8 cellular contexts compared by ENCODE assay signal in the genomic region with DNA sequence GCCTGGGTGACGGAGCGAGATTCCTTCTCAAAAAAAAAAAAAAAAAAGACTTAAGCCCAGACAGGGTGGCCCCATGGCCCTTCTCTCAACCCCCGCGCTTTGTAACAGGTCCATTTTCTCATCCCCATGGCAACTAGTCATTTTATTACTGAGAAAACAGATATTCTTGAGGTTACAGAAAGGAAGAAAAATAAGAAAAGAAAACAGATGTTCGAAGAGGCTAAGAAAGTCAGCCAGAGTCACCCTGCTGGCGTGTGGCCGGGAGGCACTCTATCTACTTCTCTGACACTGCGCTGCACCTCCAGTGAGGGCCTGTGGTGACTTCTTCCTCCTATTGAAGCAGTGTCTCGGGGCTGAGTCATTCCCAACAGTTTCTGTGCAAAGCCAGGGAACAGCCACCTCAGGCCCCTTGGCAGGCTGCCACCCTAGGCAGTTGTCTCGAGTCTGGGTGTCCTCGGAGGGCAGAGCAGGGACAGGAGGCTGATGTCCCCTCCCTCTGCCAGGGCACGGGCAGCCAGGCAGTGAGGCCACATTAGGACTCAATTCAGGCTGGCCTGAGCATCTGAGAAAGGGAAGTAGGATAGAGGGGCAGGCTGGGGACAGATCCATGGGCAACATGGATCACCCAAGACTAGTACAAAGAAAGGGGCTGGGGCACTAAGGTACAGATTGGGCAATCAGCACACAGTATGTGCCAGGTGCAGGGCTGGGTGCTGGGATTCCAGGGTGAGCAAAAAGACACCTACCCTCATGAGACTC. TPM values are rescaled to one million over a fixed set of nuclear protein-coding genes. Genes with fewer than 3 reads are reported as not detected.
DNase-seq lines count a peak whose midpoint lies in the region; ATAC-seq, FAIRE-seq and TF ChIP-seq lines count a peak whose summit lies in the region.

No MANE protein-coding gene starts in this region.

- no peaks in the 10 kb centered on the region for H3K27me3 ChIP-seq in gastrocnemius medialis

- no peak for TF ChIP-seq POLR2A in GM12892 (IDR thresholded peaks at IDR 0.05; ENCODE audit: low read depth, low read length)
- TF ChIP-seq POLR2A in gastrocnemius medialis (IDR thresholded peaks at IDR 0.05), result peak in 1 of 2 donors; percentile 35

- intact Hi-C loops in gastrocnemius medialis (cut with DNase I; ENCODE audit: low total_unique reads), result loop anchor here (1.0 kb wide), 1 partner anchor 15 kb away; no protein-coding TSS in a partner anchor

- H3K9me3 ChIP-seq in gastrocnemius medialis, result no peaks in the 10 kb centered on the region

- DNase-seq in AG08396 (ENCODE audit: low spot score) (peak; percentile 79), GM12892 (ENCODE audit: insufficient read length) (no peak), NCI-H446 treated with DMSO at 0.1 percent for 48 hours (lab: John Stamatoyannopoulos, UW) (peak; percentile 27), anterior cingulate cortex (lab: John Stamatoyannopoulos, UW) (peak in 49 of 58 donors; percentile 6 to 84 (median 42)), hepatic stellate cell (ENCODE audit: low spot score) (peak; percentile 83), gastrocnemius medialis (peak; percentile 94 to 99)

- FAIRE-seq in GM12892 (lab: Jason Lieb, UNC), result peak; percentile 21

- H3K4me3 ChIP-seq in gastrocnemius medialis, result no peak overlapping the region

- in situ Hi-C loops in gastrocnemius medialis (cut with MboI; ENCODE audit: low sequenced_read_pairs in 4 of 4), result no loop called here

- peak overlapping the region; percentile 86 to 91 (median 88) for H3K27ac ChIP-seq in gastrocnemius medialis

- peak; percentile 95 to 98 for ATAC-seq in gastrocnemius medialis
- ATAC-seq in HG03460 (IDR thresholded peaks at IDR 0.05; ENCODE audit: unreplicated experiment), result no peak
- no peak for ATAC-seq in HG02884 (IDR thresholded peaks at IDR 0.05; ENCODE audit: unreplicated experiment)

- H3K36me3 ChIP-seq in gastrocnemius medialis, result no peaks in the 10 kb centered on the region

- peaks cover 13 to 21% of the 10 kb centered on the region in 2 donors for H3K4me1 ChIP-seq in gastrocnemius medialis

- peak in 1 of 5 experiments; percentile 2 for TF ChIP-seq CTCF in gastrocnemius medialis (IDR thresholded peaks at IDR 0.05 in 4 of 5, conservative IDR thresholded peaks at IDR 0.05 in 1 of 5)

RNA-seq across cellular contexts. Expression of a gene that starts 16.4 kb away (rescaled TPM):
- polyA plus RNA-seq in GM12892 (2012; ENCODE audit: missing spikeins), result 19.7 TPM
- 10 to 100 TPM; 24.6 to 77.5 (median 37.3) TPM for total RNA-seq in gastrocnemius medialis

RNA-seq across cellular contexts. Expression of a gene that starts 19.3 kb away (rescaled TPM):
- not detected for polyA plus RNA-seq in GM12892 (2012; ENCODE audit: missing spikeins)
- not detected for total RNA-seq in gastrocnemius medialis

RNA-seq across cellular contexts. Expression of a gene that starts 28.6 kb away (rescaled TPM):
- polyA plus RNA-seq in GM12892 (2012; ENCODE audit: missing spikeins), result 42.1 TPM
- 10 to 100 TPM; 54.9 to 76.5 (median 63.6) TPM for total RNA-seq in gastrocnemius medialis

RNA-seq across cellular contexts. Expression of a gene that starts 28.8 kb away (rescaled TPM):
- 1,538 TPM for polyA plus RNA-seq in GM12892 (2012; ENCODE audit: missing spikeins)
- 100 to 1,000 TPM; 353 to 521 (median 436) TPM for total RNA-seq in gastrocnemius medialis

RNA-seq across cellular contexts. Expression of a gene that starts 31.0 kb away (rescaled TPM):
- polyA plus RNA-seq in GM12892 (2012; ENCODE audit: missing spikeins), result 44.2 TPM
- total RNA-seq in gastrocnemius medialis, result 100 to 1,000 TPM in 2 of 4 donors, 10 to 100 TPM in 2; 52.7 to 153 (median 106) TPM

Comparison
In these comparisons a context has a peak if more than half of its experiments do, and no peak if none do; other contexts are left out.
1. ATAC-seq: peak in gastrocnemius medialis (2 of 2); none in HG03460 (single experiment) and HG02884 (single experiment).